8 cellular contexts compared by ENCODE assay signal in genomic region chr5:81075041-81075440, GRCh38.
"Had no signal": no experiment of that assay in that cellular context is flagged by ENCODE, and none has a peak within 500 bp of the region (broad histone marks: within the 10 kb centered on the region; RNA-seq: fewer than 3 reads in every experiment).

No MANE protein-coding gene starts in this region.

- H3K4me3 ChIP-seq: GM12878 had no signal

- ATAC-seq: GM12878 had no signal

- DNase-seq: GDM1, GF-D8 had no signal

- FAIRE-seq: G401.6, GM12878, GM12891, GM12892, GM18507, GM19239 had no signal
